17 cellular contexts compared by ENCODE assay signal in genomic region chr16:70650216-70650615, GRCh38. TPM values are rescaled to one million over a fixed set of nuclear protein-coding genes. Genes with fewer than 3 reads are reported as not detected.
DNase-seq lines count a peak whose midpoint lies in the region; ATAC-seq and TF ChIP-seq lines count a peak whose summit lies in the region.
"Had no signal": no experiment of that assay in that cellular context is flagged by ENCODE, and none has a peak within 500 bp of the region (broad histone marks: within the 10 kb centered on the region; RNA-seq: fewer than 3 reads in every experiment).

No MANE protein-coding gene starts in this region.

- WGBS in neuronal stem cell (ENCODE audit: extremely low coverage in 2 of 2, insufficient read length in 2 of 2, insufficient replicate concordance in 1 of 2), 2 donors, result no CpG with 5 or more reads among the region's 4 CpGs
- WGBS in thymus, result 93% methylated on average over 4 of the region's 4 CpGs
- 66% methylated on average over 4 of the region's 4 CpGs for WGBS in suprapubic skin

- H3K9me3 ChIP-seq in ascending aorta (no peaks in the 10 kb centered on the region), neuronal stem cell (replicated peaks in 1 of 2; ENCODE audit: control insufficient read depth in 2 of 2, insufficient read depth in 1 of 2, low read depth in 1 of 2, low read length in 2 of 2) (peaks cover 2 to 11% of the 10 kb centered on the region in 2 donors), thymus (ENCODE audit: control insufficient read depth) (no peaks in the 10 kb centered on the region), suprapubic skin (no peaks in the 10 kb centered on the region)
- H3K9me3 ChIP-seq: BLaER1, Caco-2 had no signal

- TF ChIP-seq CTCF in GM20000 (IDR thresholded peaks at IDR 0.05; ENCODE audit: extremely low read depth, missing control alignments) (no peak), ascending aorta (IDR thresholded peaks at IDR 0.05) (no peak), suprapubic skin (IDR thresholded peaks at IDR 0.05) (no peak), endothelial cell (IDR thresholded peaks at IDR 0.05; ENCODE audit: unreplicated experiment) (no peak)

- peak overlapping the region; percentile 79 for H3K14ac ChIP-seq in neuronal stem cell (ENCODE audit: low read length)

- no peak overlapping the region for H2BK15ac ChIP-seq in neuronal stem cell (ENCODE audit: low read length)

- no peak overlapping the region for H3K4me2 ChIP-seq in neuronal stem cell (ENCODE audit: insufficient read depth, low read length, poor library complexity, severe bottlenecking)
- H3K4me2 ChIP-seq: BLaER1 had no signal

- ATAC-seq in HG03196 (IDR thresholded peaks at IDR 0.05; ENCODE audit: unreplicated experiment), result no peak
- no peak for ATAC-seq in GM21367 (IDR thresholded peaks at IDR 0.05; ENCODE audit: unreplicated experiment)
- ATAC-seq: HCT116 had no signal

- no peaks in the 10 kb centered on the region for H3K4me1 Mint-ChIP-seq in endothelial cell (ENCODE audit: unreplicated experiment)

- H3K79me1 ChIP-seq in neuronal stem cell (ENCODE audit: low read depth, low read length), result no peaks in the 10 kb centered on the region

- no peaks in the 10 kb centered on the region for H3K36me3 ChIP-seq in ascending aorta
- H3K36me3 ChIP-seq in neuronal stem cell (replicated peaks in 1 of 2; ENCODE audit: control insufficient read depth in 2 of 2, insufficient read depth in 2 of 2, low read length in 2 of 2), result no peaks in the 10 kb centered on the region
- no peaks in the 10 kb centered on the region for H3K36me3 ChIP-seq in thymus (ENCODE audit: control insufficient read depth, insufficient read depth)
- H3K36me3 ChIP-seq in suprapubic skin, result peaks cover 3% of the 10 kb centered on the region
- H3K36me3 ChIP-seq: BLaER1 had no signal

- H3K4me3 Mint-ChIP-seq in endothelial cell (ENCODE audit: unreplicated experiment), result no peak overlapping the region

- H3K4me1 ChIP-seq in ascending aorta (peaks cover 6 to 23% of the 10 kb centered on the region in 2 donors), neuronal stem cell (ENCODE audit: control insufficient read depth in 2 of 2, insufficient read depth in 1 of 2, low read depth in 1 of 2, low read length in 2 of 2) (peaks cover 6 to 9% of the 10 kb centered on the region in 2 donors), thymus (ENCODE audit: control insufficient read depth, insufficient read depth, low read length) (no peaks in the 10 kb centered on the region), suprapubic skin (peaks cover 14% of the 10 kb centered on the region)
- H3K4me1 ChIP-seq: Caco-2 had no signal

- no peak overlapping the region for H3K9ac ChIP-seq in neuronal stem cell (ENCODE audit: low read depth, low read length, poor library complexity)
- H3K9ac ChIP-seq: BLaER1 had no signal

- no peak overlapping the region for H2AK5ac ChIP-seq in neuronal stem cell (ENCODE audit: low read depth, low read length)

- H3K4me3 ChIP-seq in ascending aorta (no peak overlapping the region), neuronal stem cell (ENCODE audit: low read length in 2 of 2) (no peak overlapping the region), thymus (ENCODE audit: low read length) (no peak overlapping the region), suprapubic skin (no peak overlapping the region)
- H3K4me3 ChIP-seq: BLaER1 had no signal

- no peak overlapping the region for H4K8ac ChIP-seq in neuronal stem cell (ENCODE audit: low read depth, low read length)

- TF ChIP-seq EP300 in suprapubic skin (IDR thresholded peaks at IDR 0.05), result no peak

- H2BK5ac ChIP-seq in neuronal stem cell (ENCODE audit: low read length), result no peak overlapping the region

- peak; percentile 12 for DNase-seq in GM20000 (ENCODE audit: low spot score)
- peak in 1 of 2 donors; percentile 40 for DNase-seq in ascending aorta (ENCODE audit: low spot score in 2 of 2)
- DNase-seq in neuronal stem cell (ENCODE audit: low spot score), result no peak
- DNase-seq in suprapubic skin (ENCODE audit: low spot score in 2 of 2), result no peak
- no peak for DNase-seq in endothelial cell (ENCODE audit: low spot score)
- DNase-seq: AML-193; Caco-2; CD8-positive, alpha-beta memory T cell; GF-D8 had no signal

- peaks cover 5% of the 10 kb centered on the region for H3K36me3 Mint-ChIP-seq in endothelial cell (ENCODE audit: low read depth, unreplicated experiment)
- H3K36me3 Mint-ChIP-seq: CD8-positive, alpha-beta memory T cell had no signal

- H4K91ac ChIP-seq in neuronal stem cell (ENCODE audit: low read depth, low read length, poor library complexity), result no peak overlapping the region

- no peak overlapping the region for H2BK120ac ChIP-seq in neuronal stem cell (ENCODE audit: low read depth, low read length)

- TF ChIP-seq POLR2A in suprapubic skin (IDR thresholded peaks at IDR 0.05), result no peak

- peaks cover 8% of the 10 kb centered on the region for H3K9me3 Mint-ChIP-seq in endothelial cell (ENCODE audit: unreplicated experiment)
- H3K9me3 Mint-ChIP-seq: CD8-positive, alpha-beta memory T cell had no signal

- no peak overlapping the region for H3K4ac ChIP-seq in neuronal stem cell (ENCODE audit: low read length)

- H3K27ac ChIP-seq in ascending aorta, result peak overlapping the region; percentile 33 to 44
- H3K27ac ChIP-seq in neuronal stem cell (replicated peaks; ENCODE audit: low read length), result no peak overlapping the region
- H3K27ac ChIP-seq in thymus (ENCODE audit: low read depth), result peak overlapping the region; percentile 5
- no peak overlapping the region for H3K27ac ChIP-seq in suprapubic skin
- H3K27ac ChIP-seq: 22Rv1, BLaER1 had no signal

- H3K27ac Mint-ChIP-seq in endothelial cell (ENCODE audit: unreplicated experiment), result no peak overlapping the region

- H3K27me3 ChIP-seq in ascending aorta (no peaks in the 10 kb centered on the region), neuronal stem cell (ENCODE audit: control insufficient read depth in 3 of 3, insufficient read depth in 3 of 3, low read depth in 1 of 3, low read length in 3 of 3) (no peaks in the 10 kb centered on the region), thymus (ENCODE audit: control insufficient read depth, insufficient read depth) (no peaks in the 10 kb centered on the region), suprapubic skin (no peaks in the 10 kb centered on the region)
- H3K27me3 ChIP-seq: BLaER1 had no signal

- H2BK12ac ChIP-seq in neuronal stem cell (ENCODE audit: low read length), result no peak overlapping the region

- intact Hi-C loops in ascending aorta (cut with DNase I), result loop anchor here (10.0 kb wide), 1 partner anchor 265 kb away; no protein-coding TSS in a partner anchor

- peak overlapping the region; percentile 17 for H3K23ac ChIP-seq in neuronal stem cell (ENCODE audit: low read depth, low read length, poor library complexity)

- H2AFZ ChIP-seq in neuronal stem cell (ENCODE audit: low read length), result no peak overlapping the region

- peak overlapping the region; percentile 42 for H3K18ac ChIP-seq in neuronal stem cell (ENCODE audit: low read length)

- no peaks in the 10 kb centered on the region for H3K27me3 Mint-ChIP-seq in endothelial cell (ENCODE audit: unreplicated experiment)

RNA-seq across cellular contexts. Expression of gene IL34, which starts 3.9 kb away (rescaled TPM):
- total RNA-seq in ascending aorta (116 TPM), suprapubic skin (100 to 1,000 TPM in 1 of 4 donors, 10 to 100 TPM in 3; 64.2 to 187 (median 92.5) TPM), endothelial cell (ENCODE audit: unreplicated experiment) (1.6 TPM)
- polyA plus RNA-seq in neuronal stem cell (2013, experiment 1 of 2), result not detected
- 0.03 TPM for polyA plus RNA-seq in neuronal stem cell (2013, experiment 2 of 2)
- polyA plus RNA-seq in thymus, result 4.7 TPM
- total RNA-seq: CD8-positive, alpha-beta memory T cell; H4; HT1080 had no signal
- polyA plus RNA-seq: CD8-positive, alpha-beta memory T cell had no signal

RNA-seq across cellular contexts. Expression of gene MTSS2, which starts 35.6 kb away (rescaled TPM):
- total RNA-seq in ascending aorta (98.6 TPM), suprapubic skin (10 to 100 TPM; 30.1 to 58.7 (median 42.6) TPM), endothelial cell (ENCODE audit: unreplicated experiment) (82.6 TPM)
- 45.9 TPM for polyA plus RNA-seq in neuronal stem cell (2013, experiment 1 of 2)
- polyA plus RNA-seq in neuronal stem cell (2013, experiment 2 of 2), result 48.5 TPM
- polyA plus RNA-seq in thymus, result 36.4 TPM
- polyA plus RNA-seq: CD8-positive, alpha-beta memory T cell had no signal

Comparison
In these comparisons a context has a peak if more than half of its experiments do, and no peak if none do; other contexts are left out.
1. H3K27ac ChIP-seq: peak in ascending aorta (2 of 2) and thymus (single experiment); none in neuronal stem cell (single experiment) and suprapubic skin (single experiment).
2. RNA of gene IL34, which starts 3.9 kb away (total RNA-seq): 116 TPM in ascending aorta (single experiment) and 64.2 to 187 TPM in suprapubic skin; 1.6 TPM in endothelial cell (single experiment); every median in the first group is over 10 times any median in the second.